Comparison of ENCODE assay signal across 1 cellular context in genomic region chr7:114885836-114886235, GRCh38.
TF ChIP-seq lines count a peak whose summit lies in the region.

No MANE protein-coding gene starts in this region.

TF ChIP-seq in SK-N-SH, 30 proteins besides CTCF, POLR2A, EP300 and RAD21 (continued from another document):
- TF ChIP-seq NFIC (IDR thresholded peaks at IDR 0.05; ENCODE audit: borderline replicate concordance): peak; percentile 62
- no peak for TF ChIP-seq GABPA (IDR thresholded peaks at IDR 0.05; ENCODE audit: low read depth)
- TF ChIP-seq SMC3 (IDR thresholded peaks at IDR 0.05; ENCODE audit: low read depth, low read length): no peak
- no peak for TF ChIP-seq RFX5 (IDR thresholded peaks at IDR 0.05; ENCODE audit: low read length)
- no peak for TF ChIP-seq TEAD4 (IDR thresholded peaks at IDR 0.05; ENCODE audit: borderline replicate concordance, insufficient read depth)
- TF ChIP-seq MEF2A (IDR thresholded peaks at IDR 0.05; ENCODE audit: borderline replicate concordance, low read depth): no peak
- TF ChIP-seq EZH2phosphoT487 (IDR thresholded peaks at IDR 0.05; ENCODE audit: borderline replicate concordance, low read depth): no peak
- no peak for TF ChIP-seq USF2 (IDR thresholded peaks at IDR 0.05; ENCODE audit: borderline replicate concordance, low read depth, low read length)
- TF ChIP-seq YY1 (IDR thresholded peaks at IDR 0.05; ENCODE audit: low read depth): no peak
- no peak for TF ChIP-seq CHD2 (IDR thresholded peaks at IDR 0.05; ENCODE audit: low read length, partially characterized antibody)
- TF ChIP-seq RXRA (IDR thresholded peaks at IDR 0.05; ENCODE audit: borderline replicate concordance, low read depth): no peak
- TF ChIP-seq GATA2 (CRISPR knock-in tag; IDR thresholded peaks at IDR 0.05): no peak
- no peak for TF ChIP-seq IRF3 (IDR thresholded peaks at IDR 0.05; ENCODE audit: low read depth, low read length)
- TF ChIP-seq USF1 (IDR thresholded peaks at IDR 0.05; ENCODE audit: borderline replicate concordance, low read depth): no peak
- no peak for TF ChIP-seq SIN3A (IDR thresholded peaks at IDR 0.05; ENCODE audit: borderline replicate concordance, low read depth, low read length)
- no peak for TF ChIP-seq FOXM1 (IDR thresholded peaks at IDR 0.05; ENCODE audit: low read depth)
- TF ChIP-seq FOSL2 (IDR thresholded peaks at IDR 0.05; ENCODE audit: borderline replicate concordance, low read depth): peak; percentile 65; the same call in 1 of the 2 replicates
